19 cellular contexts compared by ENCODE assay signal in genomic region chr13:106197506-106197905, GRCh38.
"Had no signal": no experiment of that assay in that cellular context is flagged by ENCODE, and none has a peak within 500 bp of the region (broad histone marks: within the 10 kb centered on the region; RNA-seq: fewer than 3 reads in every experiment).

No MANE protein-coding gene starts in this region.

- H3K9ac ChIP-seq: SK-N-SH had no signal

- FAIRE-seq: HepG2 had no signal

- H3K36me3 ChIP-seq: MG63 had no signal

- H3K27me3 ChIP-seq: MG63 had no signal

- H3K9me3 ChIP-seq: MG63, SK-N-SH had no signal

- DNase-seq: IMR-90, Karpas-422, KG1, MG63, NCI-H1092, NCI-H1436, NCI-H187, NCI-H2029 treated with DMSO at 0.1 percent for 48 hours, NCI-H2171 treated with DMSO at 0.1 percent for 48 hours, NCI-H345, NCI-H446 treated with DMSO at 0.1 percent for 48 hours, NCI-H510A treated with DMSO at 0.1 percent for 48 hours, NCI-H69, NCI-H774, SHP77, SK-N-SH, SW 1271 had no signal

- H3K4me2 ChIP-seq: SK-N-SH had no signal

- H3K4me3 ChIP-seq: MG63 had no signal

- H3K27ac ChIP-seq: RWPE1 had no signal
